8 cellular contexts compared by ENCODE assay signal in genomic region chr13:80235559-80236296, GRCh38.
DNase-seq lines count a peak whose midpoint lies in the region; ATAC-seq, FAIRE-seq and TF ChIP-seq lines count a peak whose summit lies in the region.

No MANE protein-coding gene starts in this region.

- H3K9ac ChIP-seq in keratinocyte (ENCODE audit: control insufficient read depth, extremely low read depth, insufficient read depth, low read length), result no peak overlapping the region

- no peaks in the 10 kb centered on the region for H4K20me1 ChIP-seq in PC-9 (ENCODE audit: insufficient read depth)
- H4K20me1 ChIP-seq in keratinocyte (ENCODE audit: control insufficient read depth, extremely low read depth, insufficient read depth, low read length), result no peaks in the 10 kb centered on the region

- H3K36me3 ChIP-seq in PC-9 (ENCODE audit: low read depth) (no peaks in the 10 kb centered on the region), keratinocyte (ENCODE audit: control insufficient read depth in 2 of 2, extremely low read depth in 1 of 2, insufficient read depth in 2 of 2, low read length in 2 of 2) (no peaks in the 10 kb centered on the region)

- H3F3A ChIP-seq in PC-9 (ENCODE audit: insufficient read depth, low read depth), result peaks cover 20% of the 10 kb centered on the region

- CTCF ChIA-PET in PC-9 (lab: Charles Lee), result no interaction called here

- DNase-seq in AG10803 (ENCODE audit: low read depth) (peak; percentile 9), PC-9 (peak; percentile 15 to 74), keratinocyte (ENCODE audit: low read depth, low spot score) (no peak), COLO829 (ENCODE audit: low spot score) (no peak), ACHN (no peak), NCI-H526 treated with DMSO at 0.1 percent for 48 hours (lab: John Stamatoyannopoulos, UW) (no peak), NAMALWA (ENCODE audit: low spot score) (no peak)

- H2AFZ ChIP-seq in PC-9, result no peak overlapping the region; the same call in 1 of the 2 replicates
- H2AFZ ChIP-seq in keratinocyte (ENCODE audit: control insufficient read depth, low read length), result no peak overlapping the region

- H3K9me1 ChIP-seq in keratinocyte (ENCODE audit: control insufficient read depth, extremely low read depth, insufficient read depth, low read length), result no peaks in the 10 kb centered on the region

- dilution Hi-C loops in keratinocyte (cut with MboI; ENCODE audit: extremely low pct_ligation_motif_present, low sequenced_read_pairs), result no loop called here

- H3K27me3 ChIP-seq in PC-9 (ENCODE audit: insufficient read depth, low read depth), result no peaks in the 10 kb centered on the region
- H3K27me3 ChIP-seq in keratinocyte (ENCODE audit: control insufficient read depth, extremely low read depth, insufficient read depth, low read length), result no peaks in the 10 kb centered on the region

- POLR2A ChIA-PET in PC-9 (lab: Charles Lee; ENCODE audit: unreplicated experiment), result no interaction called here

- no peak for TF ChIP-seq CTCF in AG10803 (conservative IDR thresholded peaks at IDR 0.05; ENCODE audit: low read length)
- TF ChIP-seq CTCF in PC-9 (conservative IDR thresholded peaks at IDR 0.05), result no peak
- TF ChIP-seq CTCF in keratinocyte (optimal IDR thresholded peaks at IDR 0.05 in 1 of 3, IDR thresholded peaks at IDR 0.05 in 1 of 3, conservative IDR thresholded peaks at IDR 0.05 in 1 of 3; ENCODE audit: extremely low read depth in 1 of 3, insufficient read depth in 2 of 3, low read length in 3 of 3), result peak in 1 of 3 experiments; percentile 15

- no peak overlapping the region for H3K4me3 ChIP-seq in AG10803 (ENCODE audit: low read length)
- no peak overlapping the region for H3K4me3 ChIP-seq in PC-9
- H3K4me3 ChIP-seq in keratinocyte (ENCODE audit: control insufficient read depth in 2 of 3, extremely low read depth in 1 of 3, insufficient read depth in 2 of 3, low read depth in 1 of 3, low read length in 3 of 3), result no peak overlapping the region

- intact Hi-C loops in PC-9 (cut with micrococcal nuclease; ENCODE audit: unreplicated experiment), result loop anchor here (5.0 kb wide), 1 partner anchor 103 kb away; no protein-coding TSS in a partner anchor

- no TSS peak for BruUV-seq in PC-9 (replicated peaks; lab: Mats Ljungman, UMichigan)

- in situ Hi-C loops in ACHN (cut with HindIII; ENCODE audit: low pct_ligation_motif_present, low pct_unique_long_range_greater_than_20kb, low sequenced_read_pairs), result no loop called here

- H3K27ac ChIP-seq in PC-9, result 0 out of 2 replicates have a peak overlapping the region, but pooled peaks have one; percentile 18
- no peak overlapping the region for H3K27ac ChIP-seq in keratinocyte (ENCODE audit: control insufficient read depth, insufficient read depth, low read length)

- H3K9me3 ChIP-seq in PC-9 (ENCODE audit: insufficient read depth, low read depth) (no peaks in the 10 kb centered on the region; the same call in 1 of the 2 replicates), keratinocyte (ENCODE audit: control insufficient read depth, low read depth, low read length) (no peaks in the 10 kb centered on the region)

- peak overlapping the region; percentile 33 for H3K4me2 ChIP-seq in PC-9
- peak overlapping the region; percentile 2 for H3K4me2 ChIP-seq in keratinocyte (ENCODE audit: control insufficient read depth, extremely low read depth, insufficient read depth, low read depth, low read length)

- peak; percentile 10 for ATAC-seq in GM21737 (IDR thresholded peaks at IDR 0.05; ENCODE audit: unreplicated experiment)

- FAIRE-seq in keratinocyte (lab: Jason Lieb, UNC), result peak; percentile 23

- H3K4me1 ChIP-seq in PC-9 (replicated peaks; ENCODE audit: insufficient read depth) (peaks cover 42% of the 10 kb centered on the region), keratinocyte (ENCODE audit: control insufficient read depth, extremely low read depth, insufficient read depth, low read length) (peaks cover 11% of the 10 kb centered on the region)

- H3K79me2 ChIP-seq in PC-9 (ENCODE audit: low read depth) (no peaks in the 10 kb centered on the region), keratinocyte (ENCODE audit: control insufficient read depth, insufficient read depth, low read length) (no peaks in the 10 kb centered on the region)

- no peaks in the 10 kb centered on the region for H3K9me2 ChIP-seq in PC-9 (ENCODE audit: insufficient read depth)

Comparison
In these comparisons a context has a peak if more than half of its experiments do, and no peak if none do; other contexts are left out.
1. DNase-seq: peak in AG10803 (single experiment) and PC-9 (2 of 2); none in keratinocyte (single experiment), COLO829 (single experiment), ACHN (single experiment), NCI-H526 treated with DMSO at 0.1 percent for 48 hours (single experiment) and NAMALWA (single experiment).